Comparison of ENCODE assay signal across 23 cellular contexts in genomic region chr2:99637157-99637697, GRCh38.
DNase-seq lines count a peak whose midpoint lies in the region; ATAC-seq and TF ChIP-seq lines count a peak whose summit lies in the region.
"Had no signal": no experiment of that assay in that cellular context is flagged by ENCODE, and none has a peak within 500 bp of the region (broad histone marks: within the 10 kb centered on the region; RNA-seq: fewer than 3 reads in every experiment).

No MANE protein-coding gene starts in this region.

- H3K27me3 ChIP-seq in DOHH2 (ENCODE audit: control insufficient read depth, low read length): no peaks in the 10 kb centered on the region
- H3K27me3 ChIP-seq in ascending aorta: no peaks in the 10 kb centered on the region
- no peaks in the 10 kb centered on the region for H3K27me3 ChIP-seq in sigmoid colon
- H3K27me3 ChIP-seq: suprapubic skin had no signal

- TF ChIP-seq EP300 in Ishikawa (IDR thresholded peaks at IDR 0.05; ENCODE audit: borderline replicate concordance) (no peak), sigmoid colon (IDR thresholded peaks at IDR 0.05) (no peak)

- intact Hi-C loops in ascending aorta (cut with DNase I): loop anchor here (2.0 kb wide), 1 partner anchor 26 kb away; no protein-coding TSS in a partner anchor
- intact Hi-C loops in sigmoid colon (cut with DNase I): no loop called here

- H3K9me2 ChIP-seq in DOHH2 (replicated peaks; ENCODE audit: control insufficient read depth, low read length): no peaks in the 10 kb centered on the region

- WGBS in sigmoid colon, 2 donors: 60 to 79% methylated on average over 7 of the region's 7 CpGs

- DNase-seq in ascending aorta (ENCODE audit: low spot score in 2 of 2) (no peak), sigmoid colon (no peak), T-helper 2 cell (no peak)
- DNase-seq in activated CD8-positive, alpha-beta memory T cell treated with anti-CD3 and anti-CD28 coated beads, Interleukin-2, amount 10 ng/mL, durations not matched to agents 7 days and 5 days: no peak
- DNase-seq in effector memory CD8-positive, alpha-beta T cell: no peak
- DNase-seq: activated CD4-positive, CD25-positive, alpha-beta regulatory T cell treated with anti-CD3 and anti-CD28 coated beads, Interleukin-2, amount 50 U/mL, for 72 hours; CD8-positive, alpha-beta memory T cell; erythroblast; islet precursor cell; NCI-H2227 treated with DMSO at 0.1 percent for 48 hours; NCI-H774; OCI-M1; retina; stimulated activated CD4-positive, alpha-beta T cell treated with anti-CD3 and anti-CD28 coated beads, Interleukin-15, amount 100 ng/mL, for 24 hours had no signal

- H3K36me3 Mint-ChIP-seq in activated CD8-positive, alpha-beta memory T cell treated with anti-CD3 and anti-CD28 coated beads, Interleukin-2, amount 10 ng/mL, durations not matched to agents 7 days and 5 days: no peaks in the 10 kb centered on the region
- H3K36me3 Mint-ChIP-seq in effector memory CD8-positive, alpha-beta T cell (ENCODE audit: insufficient read depth): no peaks in the 10 kb centered on the region
- H3K36me3 Mint-ChIP-seq: CD8-positive, alpha-beta memory T cell had no signal

- CTCF ChIA-PET in activated CD8-positive, alpha-beta memory T cell treated with anti-CD3 and anti-CD28 coated beads, Interleukin-2, amount 10 ng/mL, durations not matched to agents 7 days and 5 days (lab: Charles Lee): no interaction called here

- no peak overlapping the region for H3K27ac Mint-ChIP-seq in activated CD8-positive, alpha-beta memory T cell treated with anti-CD3 and anti-CD28 coated beads, Interleukin-2, amount 10 ng/mL, durations not matched to agents 7 days and 5 days
- H3K27ac Mint-ChIP-seq in effector memory CD8-positive, alpha-beta T cell: no peak overlapping the region
- H3K27ac Mint-ChIP-seq: activated naive CD4-positive, alpha-beta T cell treated with anti-CD3 and anti-CD28 coated beads, Interleukin-2, amount 50 U/mL, for 24 hours; activated T-helper 1 cell treated with anti-CD3 and anti-CD28 coated beads, Interleukin-12 subunit alpha, Interleukin-12 subunit beta, Interleukin-2, Interleukin-4 antibody, amounts not matched to agents 30 ng/mL and 10 ng/mL and 1 ng/mL, durations not matched to agents 14 hours and 24 hours and 36 hours; CD8-positive, alpha-beta memory T cell had no signal

- no peaks in the 10 kb centered on the region for H3K79me2 ChIP-seq in DOHH2 (ENCODE audit: control insufficient read depth, low read length)

- peaks cover 6% of the 10 kb centered on the region for H3K9me3 Mint-ChIP-seq in activated CD8-positive, alpha-beta memory T cell treated with anti-CD3 and anti-CD28 coated beads, Interleukin-2, amount 10 ng/mL, durations not matched to agents 7 days and 5 days (ENCODE audit: low read depth)
- H3K9me3 Mint-ChIP-seq in effector memory CD8-positive, alpha-beta T cell: no peaks in the 10 kb centered on the region
- H3K9me3 Mint-ChIP-seq: activated naive CD4-positive, alpha-beta T cell treated with anti-CD3 and anti-CD28 coated beads, Interleukin-2, amount 50 U/mL, for 24 hours had no signal

- H3K4me2 ChIP-seq in DOHH2 (ENCODE audit: low read length): peak overlapping the region; percentile 95

- no peaks in the 10 kb centered on the region for H3K4me1 Mint-ChIP-seq in activated CD8-positive, alpha-beta memory T cell treated with anti-CD3 and anti-CD28 coated beads, Interleukin-2, amount 10 ng/mL, durations not matched to agents 7 days and 5 days
- H3K4me1 Mint-ChIP-seq in effector memory CD8-positive, alpha-beta T cell (ENCODE audit: low read depth in 2 of 2): no peaks in the 10 kb centered on the region
- H3K4me1 Mint-ChIP-seq: activated naive CD4-positive, alpha-beta T cell treated with anti-CD3 and anti-CD28 coated beads, Interleukin-2, amount 50 U/mL, for 24 hours; CD8-positive, alpha-beta memory T cell had no signal

- H3K4me1 ChIP-seq in DOHH2 (ENCODE audit: control insufficient read depth, low read length) (peaks cover 85% of the 10 kb centered on the region), ascending aorta (peaks cover 5 to 15% of the 10 kb centered on the region in 2 donors), sigmoid colon (peaks cover 0 to 27% (median 21%) of the 10 kb centered on the region in 4 donors)

- no peak for TF ChIP-seq CTCF in DOHH2 (IDR thresholded peaks at IDR 0.05; ENCODE audit: low read depth, low read length, poor library complexity, severe bottlenecking)
- TF ChIP-seq CTCF in ascending aorta (IDR thresholded peaks at IDR 0.05): no peak
- TF ChIP-seq CTCF in sigmoid colon (IDR thresholded peaks at IDR 0.05): no peak

- peaks cover 3% of the 10 kb centered on the region for H3K27me3 Mint-ChIP-seq in activated CD8-positive, alpha-beta memory T cell treated with anti-CD3 and anti-CD28 coated beads, Interleukin-2, amount 10 ng/mL, durations not matched to agents 7 days and 5 days
- peaks cover 0 to 34% of the 10 kb centered on the region in 2 donors for H3K27me3 Mint-ChIP-seq in effector memory CD8-positive, alpha-beta T cell
- H3K27me3 Mint-ChIP-seq: activated naive CD4-positive, alpha-beta T cell treated with anti-CD3 and anti-CD28 coated beads, Interleukin-2, amount 50 U/mL, for 24 hours had no signal

- H3K9me3 ChIP-seq in DOHH2 (ENCODE audit: control insufficient read depth, insufficient read depth, low read length) (peaks cover 25% of the 10 kb centered on the region), ascending aorta (no peaks in the 10 kb centered on the region), sigmoid colon (no peaks in the 10 kb centered on the region)
- H3K9me3 ChIP-seq: lower lobe of right lung, suprapubic skin had no signal

- H4K20me1 ChIP-seq in DOHH2 (ENCODE audit: control insufficient read depth, insufficient read depth, low read depth, low read length): no peaks in the 10 kb centered on the region

- TF ChIP-seq RAD21 in Ishikawa (IDR thresholded peaks at IDR 0.05; ENCODE audit: low read depth): no peak

- ATAC-seq in activated CD8-positive, alpha-beta memory T cell treated with anti-CD3 and anti-CD28 coated beads, Interleukin-2, amount 10 ng/mL, durations not matched to agents 7 days and 5 days: no peak
- ATAC-seq in effector memory CD8-positive, alpha-beta T cell (replicated peaks): no peak
- ATAC-seq: GM12878, HCT116 had no signal

- peak overlapping the region; percentile 100 for H3K27ac ChIP-seq in DOHH2 (ENCODE audit: low read depth, low read length)
- peak overlapping the region; percentile 69 to 77 for H3K27ac ChIP-seq in ascending aorta
- H3K27ac ChIP-seq in sigmoid colon: peak overlapping the region in 3 of 4 donors; percentile 22 to 58 (median 38)
- H3K27ac ChIP-seq: lower lobe of right lung, suprapubic skin had no signal

- H3K4me3 ChIP-seq in DOHH2 (ENCODE audit: low read length) (peak overlapping the region; percentile 66), ascending aorta (no peak overlapping the region), sigmoid colon (no peak overlapping the region)
- H3K4me3 ChIP-seq: GM12878, K562, lower lobe of right lung, suprapubic skin had no signal

- H3K36me3 ChIP-seq in DOHH2 (ENCODE audit: control insufficient read depth, low read length): peaks cover 39% of the 10 kb centered on the region
- H3K36me3 ChIP-seq in ascending aorta: no peaks in the 10 kb centered on the region
- H3K36me3 ChIP-seq in sigmoid colon: no peaks in the 10 kb centered on the region
- H3K36me3 ChIP-seq: lower lobe of right lung, suprapubic skin had no signal

- H3K4me3 Mint-ChIP-seq in activated CD8-positive, alpha-beta memory T cell treated with anti-CD3 and anti-CD28 coated beads, Interleukin-2, amount 10 ng/mL, durations not matched to agents 7 days and 5 days: no peak overlapping the region
- no peak overlapping the region for H3K4me3 Mint-ChIP-seq in effector memory CD8-positive, alpha-beta T cell
- H3K4me3 Mint-ChIP-seq: activated naive CD4-positive, alpha-beta T cell treated with anti-CD3 and anti-CD28 coated beads, Interleukin-2, amount 50 U/mL, for 24 hours; activated T-helper 1 cell treated with anti-CD3 and anti-CD28 coated beads, Interleukin-12 subunit alpha, Interleukin-12 subunit beta, Interleukin-2, Interleukin-4 antibody, amounts not matched to agents 30 ng/mL and 10 ng/mL and 1 ng/mL, durations not matched to agents 14 hours and 24 hours and 36 hours; CD8-positive, alpha-beta memory T cell had no signal

- peaks cover 52% of the 10 kb centered on the region for H3F3A ChIP-seq in DOHH2 (ENCODE audit: control insufficient read depth, insufficient read depth)

- TF ChIP-seq POLR2A in sigmoid colon (IDR thresholded peaks at IDR 0.05): no peak

TF ChIP-seq in Ishikawa, 13 proteins besides CTCF, POLR2A, EP300 and RAD21:
- TF ChIP-seq YY1 (IDR thresholded peaks at IDR 0.05; ENCODE audit: low read depth) (no peak), EGR1 (IDR thresholded peaks at IDR 0.05) (0 out of 2 replicates have a peak, but pooled peaks have one; percentile 33), TCF12 (IDR thresholded peaks at IDR 0.05; ENCODE audit: low read depth) (no peak), TEAD4 (IDR thresholded peaks at IDR 0.05) (no peak)

Comparison
In these comparisons a context has a peak if more than half of its experiments do, and no peak if none do; other contexts are left out.
1. H3K27ac ChIP-seq: peak in every context shown above with its lines; median percentile 100 in DOHH2; 73 in ascending aorta; 38 in sigmoid colon.